In genomic region chr9:137199411-137200121, GRCh38 we compare ENCODE assay signal across 8 cellular contexts. TPM values are rescaled to one million over a fixed set of nuclear protein-coding genes. Genes with fewer than 3 reads are reported as not detected.
A peak's percentile ranks its signal among the peaks of the same experiment; 100 is the strongest.
DNase-seq lines count a peak whose midpoint lies in the region; ATAC-seq and TF ChIP-seq lines count a peak whose summit lies in the region.

No MANE protein-coding gene starts in this region.

- H3K4me1 Mint-ChIP-seq in Caco-2 (ENCODE audit: low read depth, unreplicated experiment) (peaks cover 8% of the 10 kb centered on the region), endothelial cell (ENCODE audit: unreplicated experiment) (peaks cover 2% of the 10 kb centered on the region)

- CTCF ChIA-PET in Caco-2 (lab: Charles Lee), result interaction anchor here (0.6 to 2.0 kb wide), 3 partner anchors 10 to 68 kb away, joined by 3 to 12 read pairs (median 4); partner anchors contain the start of genes ANAPC2 and SSNA1

- H3K36me3 Mint-ChIP-seq in Caco-2 (ENCODE audit: insufficient read depth, unreplicated experiment) (peaks cover 20% of the 10 kb centered on the region), endothelial cell (ENCODE audit: low read depth, unreplicated experiment) (no peaks in the 10 kb centered on the region)

- TF ChIP-seq CTCF in Caco-2 (IDR thresholded peaks at IDR 0.05; ENCODE audit: insufficient read depth in 1 of 2, low read depth in 1 of 2, low read length in 1 of 2, severe bottlenecking in 1 of 2, unreplicated experiment in 1 of 2) (no peak), OCI-LY1 (IDR thresholded peaks at IDR 0.05; ENCODE audit: low read length) (no peak), endothelial cell (IDR thresholded peaks at IDR 0.05; ENCODE audit: unreplicated experiment) (no peak), osteoblast (IDR thresholded peaks at IDR 0.05; ENCODE audit: extremely low read depth, low read depth, low read length) (no peak)

- H3K4me1 ChIP-seq in Caco-2 (peaks cover 39% of the 10 kb centered on the region), OCI-LY1 (ENCODE audit: insufficient read depth, low read length, severe bottlenecking) (peaks cover 41% of the 10 kb centered on the region), osteoblast (ENCODE audit: insufficient read depth, low read length) (peaks cover 30% of the 10 kb centered on the region)

- H3K27ac ChIP-seq in OCI-LY1 (ENCODE audit: low read depth, low read length, poor library complexity, severe bottlenecking) (no peak overlapping the region), osteoblast (ENCODE audit: low read depth, low read length) (no peak overlapping the region)

- H3F3A ChIP-seq in OCI-LY1 (ENCODE audit: insufficient read depth, low read length), result no peaks in the 10 kb centered on the region

- H3K79me2 ChIP-seq in OCI-LY1 (ENCODE audit: insufficient read depth, low read length), result peaks cover 6% of the 10 kb centered on the region; the same call in 1 of the 2 replicates
- H3K79me2 ChIP-seq in osteoblast (ENCODE audit: insufficient read depth, low read length), result peaks cover 78% of the 10 kb centered on the region

- peak overlapping the region; percentile 49 for H3K4me3 ChIP-seq in Caco-2 (ENCODE audit: low read depth, low read length)
- peak overlapping the region; percentile 45 for H3K4me3 ChIP-seq in OCI-LY1 (ENCODE audit: low read depth, low read length, poor library complexity, severe bottlenecking)
- H3K4me3 ChIP-seq in osteoblast (ENCODE audit: insufficient read depth, low read length), result peak overlapping the region; percentile 70

- H3K4me3 Mint-ChIP-seq in Caco-2 (ENCODE audit: unreplicated experiment) (peak overlapping the region; percentile 76), endothelial cell (ENCODE audit: unreplicated experiment) (peak overlapping the region; percentile 88)

- BruUV-seq in Caco-2 (replicated peaks; lab: Mats Ljungman, UMichigan), result TSS peak; percentile 14

- H3K36me3 ChIP-seq in Caco-2 (ENCODE audit: control insufficient read depth, insufficient read depth, low read length) (no peaks in the 10 kb centered on the region), OCI-LY1 (ENCODE audit: insufficient read depth, low read length) (no peaks in the 10 kb centered on the region; the same call in 1 of the 2 replicates), osteoblast (ENCODE audit: insufficient read depth, low read length) (no peaks in the 10 kb centered on the region)

- H3K9me3 ChIP-seq in Caco-2 (no peaks in the 10 kb centered on the region), OCI-LY1 (ENCODE audit: low read length) (no peaks in the 10 kb centered on the region), osteoblast (ENCODE audit: low read depth, low read length) (no peaks in the 10 kb centered on the region)

- H3K27ac Mint-ChIP-seq in Caco-2 (ENCODE audit: unreplicated experiment) (peak overlapping the region; percentile 39), endothelial cell (ENCODE audit: unreplicated experiment) (no peak overlapping the region)

- POLR2A ChIA-PET in Caco-2 (lab: Charles Lee), result interaction anchor here (0.5 to 2.0 kb wide), 2 partner anchors 10 to 41 kb away, joined by 3 to 21 read pairs; partner anchors contain the start of genes ANAPC2 and SSNA1

- no peaks in the 10 kb centered on the region for H3K9me2 ChIP-seq in OCI-LY1 (ENCODE audit: low read depth, low read length)

- H2AFZ ChIP-seq in OCI-LY1 (ENCODE audit: low read length), result no peak overlapping the region
- peak overlapping the region; percentile 22 for H2AFZ ChIP-seq in osteoblast (ENCODE audit: low read length)

- H3K9me3 Mint-ChIP-seq in Caco-2 (ENCODE audit: unreplicated experiment) (no peaks in the 10 kb centered on the region), endothelial cell (ENCODE audit: unreplicated experiment) (no peaks in the 10 kb centered on the region)

- H3K4me2 ChIP-seq in OCI-LY1 (ENCODE audit: low read length) (peak overlapping the region; percentile 52), osteoblast (ENCODE audit: insufficient read depth, low read length) (peak overlapping the region; percentile 76)

- ATAC-seq in GM18870 (IDR thresholded peaks at IDR 0.05; ENCODE audit: unreplicated experiment), result no peak

- DNase-seq in Caco-2, result no peak
- DNase-seq in endothelial cell (ENCODE audit: low spot score), result no peak
- peak; percentile 95 for DNase-seq in osteoblast (ENCODE audit: insufficient read length, low spot score, missing footprints)
- DNase-seq in NCI-H1092 treated with DMSO at 0.1 percent for 48 hours (lab: John Stamatoyannopoulos, UW), result no peak
- DNase-seq in stimulated activated CD4-positive, alpha-beta T cell treated with anti-CD3 and anti-CD28 coated beads, Interleukin-4, amount 100 ng/mL, for 24 hours, result no peak
- no peak for DNase-seq in NCI-H2107 (lab: John Stamatoyannopoulos, UW)

- H3K27me3 Mint-ChIP-seq in Caco-2 (ENCODE audit: insufficient read depth, unreplicated experiment) (no peaks in the 10 kb centered on the region), endothelial cell (ENCODE audit: unreplicated experiment) (peaks cover 9% of the 10 kb centered on the region)

- H4K20me1 ChIP-seq in OCI-LY1 (ENCODE audit: insufficient read depth, low read length) (no peaks in the 10 kb centered on the region), osteoblast (ENCODE audit: insufficient read depth, low read length) (peaks cover 28% of the 10 kb centered on the region)

- H3K9ac ChIP-seq in OCI-LY1 (ENCODE audit: low read length), result no peak overlapping the region

- H3K27me3 ChIP-seq in Caco-2 (replicated peaks; ENCODE audit: control insufficient read depth, insufficient read depth, low read length), result no peaks in the 10 kb centered on the region
- H3K27me3 ChIP-seq in OCI-LY1 (ENCODE audit: insufficient read depth, low read length), result peaks cover 10% of the 10 kb centered on the region
- no peaks in the 10 kb centered on the region for H3K27me3 ChIP-seq in osteoblast (ENCODE audit: insufficient read depth, low read length)

- intact Hi-C loops in Caco-2 (cut with micrococcal nuclease; ENCODE audit: unreplicated experiment), result loop anchor here (1.0 to 5.0 kb wide), 3 partner anchors 10 to 38 kb away; no protein-coding TSS in a partner anchor

RNA-seq across cellular contexts. Expression of gene TPRN, which starts 1.0 kb away (rescaled TPM):
- total RNA-seq in Caco-2 (2022) (34.2 and 37.7 TPM in 2 replicates), endothelial cell (ENCODE audit: unreplicated experiment) (8.2 TPM), osteoblast (9.7 and 10.5 TPM in 2 replicates)

RNA-seq across cellular contexts. Expression of gene TMEM203, which starts 5.9 kb away (rescaled TPM):
- total RNA-seq in Caco-2 (2022), result 36.9 and 38.4 TPM in 2 replicates
- total RNA-seq in endothelial cell (ENCODE audit: unreplicated experiment), result 27.4 TPM
- total RNA-seq in osteoblast, result 35.4 and 36.9 TPM in 2 replicates

RNA-seq across cellular contexts. Expression of gene NDOR1, which starts 5.9 kb away (rescaled TPM):
- 29.0 and 31.8 TPM in 2 replicates for total RNA-seq in Caco-2 (2022)
- 22.5 TPM for total RNA-seq in endothelial cell (ENCODE audit: unreplicated experiment)
- 5.0 and 6.2 TPM in 2 replicates for total RNA-seq in osteoblast

RNA-seq across cellular contexts. Expression of gene SSNA1, which starts 11.1 kb away (rescaled TPM):
- total RNA-seq in Caco-2 (2022) (62.3 and 62.7 TPM in 2 replicates), endothelial cell (ENCODE audit: unreplicated experiment) (53.8 TPM), osteoblast (52.5 and 59.7 TPM in 2 replicates)

RNA-seq across cellular contexts. Expression of gene ANAPC2, which starts 11.2 kb away (rescaled TPM):
- total RNA-seq in Caco-2 (2022) (66.8 and 67.5 TPM in 2 replicates), endothelial cell (ENCODE audit: unreplicated experiment) (76.8 TPM), osteoblast (26.2 and 32.9 TPM in 2 replicates)
